Comparison of ENCODE assay signal across 8 cellular contexts in the genomic region with DNA sequence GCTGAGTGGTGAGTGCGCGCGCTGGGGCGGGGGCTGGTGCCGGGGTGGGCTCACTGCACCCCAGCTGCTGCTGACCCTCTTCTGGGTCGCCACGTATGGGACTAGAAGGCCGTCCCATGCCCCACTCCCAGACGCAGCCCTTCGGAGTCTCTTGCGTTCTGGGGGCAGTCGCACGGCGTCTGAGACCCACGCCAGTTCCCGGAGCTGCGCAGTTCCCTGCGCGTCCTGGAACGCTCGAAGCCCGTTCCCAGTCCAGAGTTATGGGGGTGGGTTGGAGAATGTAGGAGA. TPM values are rescaled to one million over a fixed set of nuclear protein-coding genes. Genes with fewer than 3 reads are reported as not detected.
A peak's percentile ranks its signal among the peaks of the same experiment; 100 is the strongest.
DNase-seq lines count a peak whose midpoint lies in the region; ATAC-seq and TF ChIP-seq lines count a peak whose summit lies in the region.

No MANE protein-coding gene starts in this region.

- TF ChIP-seq POLR2A in thyroid gland (IDR thresholded peaks at IDR 0.05): no peak

- H3K4me3 ChIP-seq in coronary artery (peak overlapping the region; percentile 82), lung (peak overlapping the region; percentile 61), thyroid gland (replicated peaks in 1 of 3) (peak overlapping the region; percentile 25 to 74 (median 39))

- no peaks in the 10 kb centered on the region for H3K36me3 Mint-ChIP-seq in activated CD4-positive, alpha-beta T cell treated with anti-CD3 and anti-CD28 coated beads for 36 hours (ENCODE audit: low read depth)

- no peak for TF ChIP-seq CTCF in coronary artery (IDR thresholded peaks at IDR 0.05)
- TF ChIP-seq CTCF in lung (IDR thresholded peaks at IDR 0.05; ENCODE audit: control extremely low read depth, extremely low read depth): no peak
- no peak for TF ChIP-seq CTCF in thyroid gland (IDR thresholded peaks at IDR 0.05)

- CTCF ChIA-PET in activated CD4-positive, alpha-beta T cell treated with anti-CD3 and anti-CD28 coated beads for 36 hours (lab: Charles Lee): no interaction called here

- peak overlapping the region; percentile 68 to 82 for H3K27ac ChIP-seq in coronary artery
- H3K27ac ChIP-seq in lung (ENCODE audit: low read depth in 1 of 2, low read length in 1 of 2): peak overlapping the region; percentile 64 to 78
- H3K27ac ChIP-seq in thyroid gland: peak overlapping the region; percentile 37 to 89 (median 85)

- peak overlapping the region; percentile 68 for H3K4me3 Mint-ChIP-seq in activated CD4-positive, alpha-beta T cell treated with anti-CD3 and anti-CD28 coated beads for 36 hours

- ATAC-seq in activated CD4-positive, alpha-beta T cell treated with anti-CD3 and anti-CD28 coated beads for 36 hours: no peak
- ATAC-seq in lung (ENCODE audit: insufficient read depth, low FRiP score) (peak; percentile 7), GM19351 (IDR thresholded peaks at IDR 0.05; ENCODE audit: unreplicated experiment) (no peak)

- H3K9me3 ChIP-seq in lung (ENCODE audit: control insufficient read depth in 2 of 2, insufficient read depth in 1 of 2, low read length in 1 of 2): no peaks in the 10 kb centered on the region
- no peaks in the 10 kb centered on the region for H3K9me3 ChIP-seq in thyroid gland

- H3K36me3 ChIP-seq in lung (ENCODE audit: control insufficient read depth in 2 of 2, insufficient read depth in 2 of 2, low read length in 2 of 2) (peaks cover 0 to 3% of the 10 kb centered on the region in 2 donors), thyroid gland (no peaks in the 10 kb centered on the region)

- DNase-seq in activated CD4-positive, alpha-beta T cell treated with anti-CD3 and anti-CD28 coated beads for 36 hours: no peak
- no peak for DNase-seq in activated CD4-positive, alpha-beta T cell treated with anti-CD3 and anti-CD28 coated beads, Interleukin-2, amount 50 U/mL, for 1 hour
- DNase-seq in coronary artery (ENCODE audit: low spot score) (no peak), lung (ENCODE audit: low spot score) (no peak), thyroid gland (no peak), HK-2 (ENCODE audit: unreplicated experiment) (no peak), iPS-NIHi7 (ENCODE audit: extremely low spot score) (no peak)

- H3K27me3 ChIP-seq in lung (ENCODE audit: control insufficient read depth, insufficient read depth): no peaks in the 10 kb centered on the region
- H3K27me3 ChIP-seq in thyroid gland: no peaks in the 10 kb centered on the region

- H3K27ac Mint-ChIP-seq in activated CD4-positive, alpha-beta T cell treated with anti-CD3 and anti-CD28 coated beads for 36 hours: no peak overlapping the region

- POLR2A ChIA-PET in activated CD4-positive, alpha-beta T cell treated with anti-CD3 and anti-CD28 coated beads for 36 hours (lab: Charles Lee): interaction anchor here (1.3 kb wide), 1 partner anchor 9 kb away, joined by 4 read pairs; no protein-coding TSS in a partner anchor

- H3K9me3 Mint-ChIP-seq in activated CD4-positive, alpha-beta T cell treated with anti-CD3 and anti-CD28 coated beads for 36 hours (ENCODE audit: low read depth): peaks cover 3% of the 10 kb centered on the region

- peaks cover 27% of the 10 kb centered on the region for H3K4me1 Mint-ChIP-seq in activated CD4-positive, alpha-beta T cell treated with anti-CD3 and anti-CD28 coated beads for 36 hours

- intact Hi-C loops in activated CD4-positive, alpha-beta T cell treated with anti-CD3 and anti-CD28 coated beads for 36 hours (cut with DNase I, micrococcal nuclease): no loop called here
- intact Hi-C loops in thyroid gland (cut with DNase I): no loop called here

- WGBS in lung, 2 donors: 0 to 2% methylated on average over 18 to 22 of the region's 22 CpGs
- 0 to 3% methylated on average over 9 to 11 of the region's 22 CpGs for WGBS in thyroid gland, 2 donors

- peaks cover 53% of the 10 kb centered on the region for H3K27me3 Mint-ChIP-seq in activated CD4-positive, alpha-beta T cell treated with anti-CD3 and anti-CD28 coated beads for 36 hours

- peaks cover 0 to 14% of the 10 kb centered on the region in 2 donors for H3K4me1 ChIP-seq in lung (ENCODE audit: control insufficient read depth in 2 of 2, insufficient read depth in 2 of 2, low read length in 2 of 2)
- H3K4me1 ChIP-seq in thyroid gland: peaks cover 8 to 20% of the 10 kb centered on the region in 2 donors

RNA-seq across cellular contexts. Expression of a gene that starts 0.3 kb away (rescaled TPM):
- 1 to 10 TPM; 5.5 to 5.6 TPM for total RNA-seq in activated CD4-positive, alpha-beta T cell treated with anti-CD3 and anti-CD28 coated beads for 36 hours
- total RNA-seq in lung (10 to 100 TPM; 13.1 to 13.4 TPM), thyroid gland (10 to 100 TPM; 36.4 to 64.5 (median 49.3) TPM)
- 1 to 10 TPM; 6.5 to 9.5 TPM for polyA plus RNA-seq in lung

RNA-seq across cellular contexts. Expression of a gene that starts 26.3 kb away (rescaled TPM):
- not detected for total RNA-seq in activated CD4-positive, alpha-beta T cell treated with anti-CD3 and anti-CD28 coated beads for 36 hours
- total RNA-seq in lung (10 to 100 TPM; 25.4 to 32.6 TPM), thyroid gland (not detected)
- 10 to 100 TPM; 23.6 to 42.9 TPM for polyA plus RNA-seq in lung

RNA-seq across cellular contexts. Expression of a gene that starts 28.7 kb away (rescaled TPM):
- not detected for total RNA-seq in activated CD4-positive, alpha-beta T cell treated with anti-CD3 and anti-CD28 coated beads for 36 hours
- total RNA-seq in lung (1 to 10 TPM in 1 of 2 donors, under 1 TPM in 1; 0.74 to 1.5 TPM), thyroid gland (not detected)
- polyA plus RNA-seq in lung: under 1 TPM; 0.23 to 0.30 TPM

Comparison
In these comparisons a context has a peak if more than half of its experiments do, and no peak if none do; other contexts are left out.
1. RNA of a gene that starts 26.3 kb away (total RNA-seq): 25.4 to 32.6 TPM in lung; not detected in activated CD4-positive, alpha-beta T cell treated with anti-CD3 and anti-CD28 coated beads for 36 hours and not detected in thyroid gland; every median in the first group is over 10 times any median in the second.
2. Peak in every context shown above with its lines, with median percentiles within 50 percentile points of each other: H3K27ac ChIP-seq and H3K4me3 ChIP-seq.